19 cellular contexts compared by ENCODE assay signal in genomic region chr7:36854652-36855051, GRCh38.
A peak's percentile ranks its signal among the peaks of the same experiment; 100 is the strongest.
DNase-seq lines count a peak whose midpoint lies in the region; ATAC-seq, FAIRE-seq and TF ChIP-seq lines count a peak whose summit lies in the region.
"Had no signal": no experiment of that assay in that cellular context is flagged by ENCODE, and none has a peak within 500 bp of the region (broad histone marks: within the 10 kb centered on the region; RNA-seq: fewer than 3 reads in every experiment).

No MANE protein-coding gene starts in this region.

- H3K23me2 ChIP-seq in H9 (ENCODE audit: insufficient read length, low read depth, low read length, poor library complexity, severe bottlenecking), result no peaks in the 10 kb centered on the region

- H3K4me1 Mint-ChIP-seq in CD4-positive, alpha-beta T cell (ENCODE audit: low read depth), result peaks cover 8% of the 10 kb centered on the region
- peaks cover 3 to 6% of the 10 kb centered on the region in 2 experiments; a peak in 1 of 4 replicates for H3K4me1 Mint-ChIP-seq in H9

- no peak overlapping the region for H4K91ac ChIP-seq in H9 (ENCODE audit: insufficient read length, low read depth, low read length)

- no peaks in the 10 kb centered on the region for H4K20me1 ChIP-seq in H9 (ENCODE audit: control insufficient read depth, insufficient read depth, insufficient read length)

- H4K8ac ChIP-seq in H9 (replicated peaks; ENCODE audit: insufficient read length, low read depth, low read length), result no peak overlapping the region

- H3K36me3 ChIP-seq in bronchial epithelial cell (ENCODE audit: control insufficient read depth, insufficient read depth, low read length), result no peaks in the 10 kb centered on the region
- no peaks in the 10 kb centered on the region for H3K36me3 ChIP-seq in mucosa of descending colon (ENCODE audit: low read depth)
- H3K36me3 ChIP-seq: HAP-1 had no signal

- POLR2A ChIA-PET in CD4-positive, alpha-beta T cell (lab: Charles Lee), result no interaction called here

- H3T11ph ChIP-seq in H9 (ENCODE audit: low read length), result no peak overlapping the region

- no peak overlapping the region for H2AK5ac ChIP-seq in H9 (ENCODE audit: insufficient read length, low read length)

- no peak overlapping the region for H2BK5ac ChIP-seq in H9 (ENCODE audit: insufficient read length, low read length)

- H3K4me2 ChIP-seq in H9 (ENCODE audit: insufficient read depth, insufficient read length, low read length), result no peak overlapping the region

- H3K9me3 Mint-ChIP-seq in CD4-positive, alpha-beta T cell, result peaks cover 5% of the 10 kb centered on the region
- no peaks in the 10 kb centered on the region for H3K9me3 Mint-ChIP-seq in H9

- intact Hi-C loops in CD4-positive, alpha-beta T cell (cut with DNase I, micrococcal nuclease), result no loop called here
- intact Hi-C loops in posterior vena cava (cut with DNase I) (no loop called here), mucosa of descending colon (cut with DNase I, micrococcal nuclease) (no loop called here)

- WGBS in H9 (ENCODE audit: extremely low coverage, insufficient read length, low lambda C conversion rate), result no CpG with 5 or more reads among the region's 9 CpGs

- H2BK120ac ChIP-seq in H9 (ENCODE audit: low read depth, low read length, poor library complexity, severe bottlenecking), result no peak overlapping the region

- no peaks in the 10 kb centered on the region for H3K79me1 ChIP-seq in H9 (ENCODE audit: insufficient read depth, low read depth, low read length, poor library complexity, severe bottlenecking)

- H3K27me3 ChIP-seq in CD4-positive, alpha-beta T cell (ENCODE audit: control insufficient read depth, insufficient read depth, low read length), result no peaks in the 10 kb centered on the region
- H3K27me3 ChIP-seq in H9 (ENCODE audit: insufficient read depth, low read length) (no peaks in the 10 kb centered on the region), bronchial epithelial cell (ENCODE audit: control insufficient read depth, insufficient read depth, low read length) (no peaks in the 10 kb centered on the region)

- no peak overlapping the region for H4K5ac ChIP-seq in H9 (ENCODE audit: insufficient read length, low read depth, low read length)

- H3K9ac ChIP-seq in H9 (ENCODE audit: extremely low read depth, insufficient read length, low read length), result no peak overlapping the region

- CTCF ChIA-PET in CD4-positive, alpha-beta T cell (lab: Charles Lee), result no interaction called here

- no peak overlapping the region for H3K4ac ChIP-seq in H9 (ENCODE audit: low read depth, low read length)

- no peak overlapping the region for H3K4me3 ChIP-seq in bronchial epithelial cell (ENCODE audit: low read depth, low read length)
- H3K4me3 ChIP-seq in mucosa of descending colon, result no peak overlapping the region
- H3K4me3 ChIP-seq: HAP-1 had no signal

- no peak overlapping the region for H2AFZ ChIP-seq in H9 (ENCODE audit: low read length)

- no peaks in the 10 kb centered on the region for H3K9me3 ChIP-seq in CD4-positive, alpha-beta T cell (ENCODE audit: control insufficient read depth, low read length)
- H3K9me3 ChIP-seq in H9 (ENCODE audit: control insufficient read depth, low read depth, low read length), result no peaks in the 10 kb centered on the region
- no peaks in the 10 kb centered on the region for H3K9me3 ChIP-seq in mucosa of descending colon
- H3K9me3 ChIP-seq: HAP-1 had no signal

- H3K4me1 ChIP-seq in H9 (ENCODE audit: insufficient read depth, low read length) (no peaks in the 10 kb centered on the region), mucosa of descending colon (ENCODE audit: low read depth) (no peaks in the 10 kb centered on the region)
- H3K4me1 ChIP-seq: HAP-1 had no signal

- H2BK15ac ChIP-seq in H9 (ENCODE audit: low read depth, low read length), result no peak overlapping the region

- no peak overlapping the region for H3K18ac ChIP-seq in H9 (ENCODE audit: insufficient read length, low read depth, low read length)

- no peak overlapping the region for H3K27ac ChIP-seq in CD4-positive, alpha-beta T cell (ENCODE audit: low read depth, low read length)
- no peak overlapping the region for H3K27ac ChIP-seq in H9 (ENCODE audit: insufficient read length, low read depth, low read length)

- peak overlapping the region; percentile 66 for H3K27ac Mint-ChIP-seq in CD4-positive, alpha-beta T cell
- H3K27ac Mint-ChIP-seq in H9, result peak overlapping the region in 2 of 3 experiments; percentile 28 to 57; a peak in 4 of 7 replicates

- peaks cover 88% of the 10 kb centered on the region for H3K36me3 Mint-ChIP-seq in CD4-positive, alpha-beta T cell (ENCODE audit: low read depth)
- H3K36me3 Mint-ChIP-seq in H9 (ENCODE audit: insufficient read depth in 1 of 3, low read depth in 3 of 3), result peaks cover 0 to 5% (median 4%) of the 10 kb centered on the region in 3 experiments; a peak in 3 of 7 replicates

- H2BK20ac ChIP-seq in H9 (ENCODE audit: low read depth, low read length, poor library complexity, severe bottlenecking), result no peak overlapping the region

- H3K23ac ChIP-seq in H9 (ENCODE audit: insufficient read length, low read depth, low read length), result no peak overlapping the region

- H3K56ac ChIP-seq in H9 (ENCODE audit: insufficient read length, low read depth, low read length), result no peak overlapping the region

- H3K4me3 Mint-ChIP-seq in CD4-positive, alpha-beta T cell, result no peak overlapping the region
- H3K4me3 Mint-ChIP-seq in H9, result no peak overlapping the region

- ATAC-seq in CD4-positive, alpha-beta T cell (ENCODE audit: poor library complexity), result no peak
- no peak for ATAC-seq in mucosa of descending colon

- no peak overlapping the region for H3K14ac ChIP-seq in H9 (ENCODE audit: insufficient read depth, low read length)

- no peaks in the 10 kb centered on the region for H3K27me3 Mint-ChIP-seq in CD4-positive, alpha-beta T cell
- 0 out of 2 replicates have a peak, but pooled peaks cover 1% of the 10 kb centered on the region for H3K27me3 Mint-ChIP-seq in H9 (ENCODE audit: low read depth)

- TF ChIP-seq CTCF in CD4-positive, alpha-beta T cell (IDR thresholded peaks at IDR 0.05), result no peak
- no peak for TF ChIP-seq CTCF in H9 (conservative IDR thresholded peaks at IDR 0.05)
- no peak for TF ChIP-seq CTCF in bronchial epithelial cell (IDR thresholded peaks at IDR 0.05; ENCODE audit: insufficient read depth, low read length, severe bottlenecking)
- TF ChIP-seq CTCF in mucosa of descending colon (IDR thresholded peaks at IDR 0.05), result no peak

- DNase-seq in CD4-positive, alpha-beta T cell, result no peak
- no peak for DNase-seq in H9
- DNase-seq in bronchial epithelial cell (ENCODE audit: low read depth), result no peak
- DNase-seq in foreskin melanocyte, result peak; percentile 79
- no peak for DNase-seq in G401 (ENCODE audit: low spot score)
- no peak for DNase-seq in posterior vena cava (ENCODE audit: low spot score)
- DNase-seq in mucosa of descending colon, result no peak
- DNase-seq: ACHN; EL; Karpas-422; MM.1S; NCI-H1105 treated with DMSO at 0.1 percent for 48 hours; NCI-H187 treated with DMSO at 0.1 percent for 48 hours; NCI-H345; NCI-H526 treated with DMSO at 0.1 percent for 48 hours; NK-92 treated with Interleukin-12 subunit alpha and Interleukin-12 subunit beta, amount 100 ng/mL, for 24 hours; OCI-M1; SHP77 treated with DMSO at 0.1 percent for 48 hours had no signal

- FAIRE-seq in bronchial epithelial cell (lab: Jason Lieb, UNC), result peak; percentile 55

- H2BK12ac ChIP-seq in H9 (ENCODE audit: insufficient read length, low read depth, low read length), result no peak overlapping the region

- no peaks in the 10 kb centered on the region for H3K79me2 ChIP-seq in H9 (ENCODE audit: insufficient read depth, low read length)

- in situ Hi-C loops in G401 (cut with HindIII; ENCODE audit: low sequenced_read_pairs), result no loop called here
